In genomic region chr5:156722358-156722757, GRCh38 we compare ENCODE assay signal across 36 cellular contexts.
"Had no signal": no experiment of that assay in that cellular context is flagged by ENCODE, and none has a peak within 500 bp of the region (broad histone marks: within the 10 kb centered on the region; RNA-seq: fewer than 3 reads in every experiment).

No MANE protein-coding gene starts in this region.

- H3K27me3 Mint-ChIP-seq: activated CD4-positive, alpha-beta memory T cell treated with anti-CD3 and anti-CD28 coated beads for 36 hours; activated naive CD8-positive, alpha-beta T cell treated with anti-CD3 and anti-CD28 coated beads for 36 hours had no signal

- H3K4me1 Mint-ChIP-seq: activated B cell treated with CpG ODN at 0.5 μM for 24 hours; activated CD4-positive, alpha-beta T cell treated with anti-CD3 and anti-CD28 coated beads, Interleukin-2, amount 10 ng/mL, durations not matched to agents 24 days and 14 days; activated naive CD8-positive, alpha-beta T cell treated with anti-CD3 and anti-CD28 coated beads for 36 hours; activated T-helper 17 cell treated with anti-CD3 and anti-CD28 coated beads, Interleukin-2, amount 50 U/mL, for 72 hours; central memory CD8-positive, alpha-beta T cell had no signal

- H3K9me3 ChIP-seq: adrenal gland, body of pancreas, breast epithelium had no signal

- H3K27me3 ChIP-seq: adrenal gland, body of pancreas, brain microvascular endothelial cell, breast epithelium had no signal

- H3K4me3 ChIP-seq: adrenal gland, body of pancreas, breast epithelium had no signal

- DNase-seq: activated B cell treated with CpG ODN at 0.5 μM for 24 hours; activated CD4-positive, alpha-beta memory T cell treated with anti-CD3 and anti-CD28 coated beads for 36 hours; activated CD4-positive, alpha-beta T cell treated with anti-CD3 and anti-CD28 coated beads for 4 hours; activated CD4-positive, alpha-beta T cell treated with anti-CD3 and anti-CD28 coated beads, Interleukin-2, amount 10 ng/mL, durations not matched to agents 24 days and 14 days; activated CD4-positive, alpha-beta T cell treated with anti-CD3 and anti-CD28 coated beads, Interleukin-2, amount 50 U/mL, for 1 hour; activated CD4-positive, alpha-beta T cell treated with anti-CD3 and anti-CD28 coated beads, Interleukin-2, amount 50 U/mL, for 4 hours; activated CD4-positive, CD25-positive, alpha-beta regulatory T cell treated with anti-CD3 and anti-CD28 coated beads, Interleukin-2, amount 50 U/mL, for 72 hours; activated CD8-positive, alpha-beta memory T cell treated with anti-CD3 and anti-CD28 coated beads, Interleukin-2, amount 50 U/mL, for 4 hours; activated CD8-positive, alpha-beta T cell treated with anti-CD3 and anti-CD28 coated beads for 36 hours; activated effector memory CD4-positive, alpha-beta T cell treated with anti-CD3 and anti-CD28 coated beads, Interleukin-2, amount 50 U/mL, for 16 hours; activated gamma-delta T cell treated with Interleukin-2 at 50 U/mL for 16 hours; activated naive CD4-positive, alpha-beta T cell; activated naive CD4-positive, alpha-beta T cell treated with anti-CD3 and anti-CD28 coated beads for 36 hours; activated naive CD4-positive, alpha-beta T cell treated with anti-CD3 and anti-CD28 coated beads, Interleukin-2, amount 50 U/mL, for 16 hours; activated naive CD8-positive, alpha-beta T cell treated with anti-CD3 and anti-CD28 coated beads for 36 hours; activated T-cell treated with anti-CD3 and anti-CD28 coated beads for 4 hours; activated T-cell treated with anti-CD3 and anti-CD28 coated beads, Interleukin-2, amount 50 U/mL, for 1 hour; activated T-cell treated with anti-CD3 and anti-CD28 coated beads, Interleukin-2, amount 50 U/mL, for 4 hours; activated T-cell treated with anti-CD3 and anti-CD28 coated beads, Interleukin-2, amount 50 U/mL, for 72 hours; adrenal gland; amniotic stem cell; aorta; body of pancreas; brain microvascular endothelial cell; caudate nucleus; T-helper 1 cell; T-helper 2 cell; T-helper 9 cell had no signal

- H3K27ac ChIP-seq: adrenal gland, body of pancreas, brain microvascular endothelial cell, breast epithelium, VCaP had no signal

- H3K36me3 Mint-ChIP-seq: activated CD4-positive, alpha-beta memory T cell treated with anti-CD3 and anti-CD28 coated beads for 36 hours; activated naive CD4-positive, alpha-beta T cell treated with anti-CD3 and anti-CD28 coated beads, Interleukin-2, amount 50 U/mL, for 72 hours; activated naive CD8-positive, alpha-beta T cell treated with anti-CD3 and anti-CD28 coated beads for 36 hours had no signal

- H3K4me3 Mint-ChIP-seq: activated B cell treated with CpG ODN at 0.5 μM for 24 hours; activated CD4-positive, alpha-beta memory T cell treated with anti-CD3 and anti-CD28 coated beads for 36 hours; activated CD4-positive, alpha-beta T cell treated with anti-CD3 and anti-CD28 coated beads, Interleukin-2, amount 10 ng/mL, durations not matched to agents 24 days and 14 days; activated CD8-positive, alpha-beta T cell treated with anti-CD3 and anti-CD28 coated beads for 36 hours; activated naive CD4-positive, alpha-beta T cell treated with anti-CD3 and anti-CD28 coated beads for 36 hours; activated naive CD8-positive, alpha-beta T cell treated with anti-CD3 and anti-CD28 coated beads for 36 hours; activated T-cell treated with anti-CD3 and anti-CD28 coated beads, Interleukin-2, amount 50 U/mL, for 4 hours; activated T-cell treated with anti-CD3 and anti-CD28 coated beads, Interleukin-2, amount 50 U/mL, for 72 hours; activated T-helper 1 cell treated with anti-CD3 and anti-CD28 coated beads, Interleukin-12 subunit alpha, Interleukin-12 subunit beta, Interleukin-2, Interleukin-4 antibody, amounts not matched to agents 30 ng/mL and 10 ng/mL and 1 ng/mL, durations not matched to agents 14 hours and 24 hours and 36 hours; activated T-helper 17 cell treated with anti-CD3 and anti-CD28 coated beads, Interleukin-2, amount 50 U/mL, for 72 hours; central memory CD8-positive, alpha-beta T cell; T-helper 1 cell treated with Interleukin-12 subunit alpha and Interleukin-12 subunit beta and Interleukin-4 antibody, amounts not matched to agents 30 μg/mL and 1 μg/mL, for 36 hours; T-helper 2 cell treated with Interferon-gamma antibody and Interleukin-4, amounts not matched to agents 5 μg/mL and 100 μg/mL, for 36 hours had no signal

- ATAC-seq: activated CD8-positive, alpha-beta T cell treated with anti-CD3 and anti-CD28 coated beads for 36 hours; activated naive CD4-positive, alpha-beta T cell treated with anti-CD3 and anti-CD28 coated beads, Interleukin-2, amount 50 U/mL, for 72 hours; activated T-cell treated with anti-CD3 and anti-CD28 coated beads, Interleukin-2, amount 50 U/mL, for 4 hours; activated T-cell treated with anti-CD3 and anti-CD28 coated beads, Interleukin-2, amount 50 U/mL, for 72 hours; activated T-helper 17 cell treated with anti-CD3 and anti-CD28 coated beads, Interleukin-2, amount 50 U/mL, for 72 hours; body of pancreas had no signal

- H3K9me3 Mint-ChIP-seq: activated B cell treated with CpG ODN at 0.5 μM for 24 hours; activated CD4-positive, alpha-beta memory T cell treated with anti-CD3 and anti-CD28 coated beads for 36 hours; activated CD4-positive, alpha-beta T cell treated with anti-CD3 and anti-CD28 coated beads, Interleukin-2, amount 10 ng/mL, durations not matched to agents 24 days and 14 days; activated CD8-positive, alpha-beta T cell treated with anti-CD3 and anti-CD28 coated beads for 36 hours; activated naive CD4-positive, alpha-beta T cell treated with anti-CD3 and anti-CD28 coated beads for 36 hours; activated naive CD8-positive, alpha-beta T cell treated with anti-CD3 and anti-CD28 coated beads for 36 hours; activated T-cell treated with anti-CD3 and anti-CD28 coated beads, Interleukin-2, amount 50 U/mL, for 4 hours; activated T-cell treated with anti-CD3 and anti-CD28 coated beads, Interleukin-2, amount 50 U/mL, for 72 hours; activated T-helper 1 cell treated with anti-CD3 and anti-CD28 coated beads, Interleukin-12 subunit alpha, Interleukin-12 subunit beta, Interleukin-2, Interleukin-4 antibody, amounts not matched to agents 30 ng/mL and 10 ng/mL and 1 ng/mL, durations not matched to agents 14 hours and 24 hours and 36 hours; activated T-helper 17 cell treated with anti-CD3 and anti-CD28 coated beads, Interleukin-2, amount 50 U/mL, for 72 hours; central memory CD8-positive, alpha-beta T cell; T-helper 1 cell treated with Interleukin-12 subunit alpha and Interleukin-12 subunit beta and Interleukin-4 antibody, amounts not matched to agents 30 μg/mL and 1 μg/mL, for 36 hours; T-helper 2 cell treated with Interferon-gamma antibody and Interleukin-4, amounts not matched to agents 5 μg/mL and 100 μg/mL, for 36 hours had no signal

- H3K27ac Mint-ChIP-seq: activated B cell treated with CpG ODN at 0.5 μM for 24 hours; activated CD4-positive, alpha-beta memory T cell treated with anti-CD3 and anti-CD28 coated beads for 36 hours; activated CD4-positive, alpha-beta T cell treated with anti-CD3 and anti-CD28 coated beads, Interleukin-2, amount 10 ng/mL, durations not matched to agents 24 days and 14 days; activated CD8-positive, alpha-beta T cell treated with anti-CD3 and anti-CD28 coated beads for 36 hours; activated naive CD4-positive, alpha-beta T cell treated with anti-CD3 and anti-CD28 coated beads for 36 hours; activated naive CD4-positive, alpha-beta T cell treated with anti-CD3 and anti-CD28 coated beads, Interleukin-2, amount 50 U/mL, for 72 hours; activated naive CD8-positive, alpha-beta T cell treated with anti-CD3 and anti-CD28 coated beads for 36 hours; activated T-cell treated with anti-CD3 and anti-CD28 coated beads, Interleukin-2, amount 50 U/mL, for 72 hours; activated T-helper 1 cell treated with anti-CD3 and anti-CD28 coated beads, Interleukin-12 subunit alpha, Interleukin-12 subunit beta, Interleukin-2, Interleukin-4 antibody, amounts not matched to agents 30 ng/mL and 10 ng/mL and 1 ng/mL, durations not matched to agents 14 hours and 24 hours and 36 hours; activated T-helper 17 cell treated with anti-CD3 and anti-CD28 coated beads, Interleukin-2, amount 50 U/mL, for 72 hours; T-helper 1 cell treated with Interleukin-12 subunit alpha and Interleukin-12 subunit beta and Interleukin-4 antibody, amounts not matched to agents 30 μg/mL and 1 μg/mL, for 36 hours; T-helper 2 cell treated with Interferon-gamma antibody and Interleukin-4, amounts not matched to agents 5 μg/mL and 100 μg/mL, for 36 hours had no signal

- H3K36me3 ChIP-seq: adrenal gland, brain microvascular endothelial cell, breast epithelium had no signal

- H3K4me1 ChIP-seq: adrenal gland, body of pancreas, breast epithelium had no signal
